8 cellular contexts compared by ENCODE assay signal in genomic region chr13:42992585-42993122, GRCh38. TPM values are rescaled to one million over a fixed set of nuclear protein-coding genes. Genes with fewer than 3 reads are reported as not detected.
A peak's percentile ranks its signal among the peaks of the same experiment; 100 is the strongest.
DNase-seq lines count a peak whose midpoint lies in the region; ATAC-seq, FAIRE-seq and TF ChIP-seq lines count a peak whose summit lies in the region.

No MANE protein-coding gene starts in this region.

- no peaks in the 10 kb centered on the region for H3K27me3 ChIP-seq in WERI-Rb-1 (ENCODE audit: insufficient read depth, low read depth, severe bottlenecking)
- H3K27me3 ChIP-seq in small intestine (ENCODE audit: control insufficient read depth in 2 of 2, insufficient read depth in 2 of 2, low read length in 2 of 2): no peaks in the 10 kb centered on the region

- H3K36me3 ChIP-seq in WERI-Rb-1: no peaks in the 10 kb centered on the region
- H3K36me3 ChIP-seq in small intestine (ENCODE audit: control insufficient read depth in 2 of 2, insufficient read depth in 2 of 2, low read length in 2 of 2): no peaks in the 10 kb centered on the region

- DNase-seq in WERI-Rb-1 (no peak), glutamatergic neuron (no peak), small intestine (no peak), NCI-H1105 (lab: John Stamatoyannopoulos, UW) (no peak), NCI-H510A treated with DMSO at 0.1 percent for 48 hours (lab: John Stamatoyannopoulos, UW) (no peak)

- TF ChIP-seq CTCF in WERI-Rb-1 (IDR thresholded peaks at IDR 0.05; ENCODE audit: low read depth, low read length) (no peak), glutamatergic neuron (IDR thresholded peaks at IDR 0.05; ENCODE audit: partially characterized antibody, unreplicated experiment) (no peak)

- 7 to 33% (median 7%) methylated on average over 5 of the region's 5 CpGs for WGBS in small intestine, 3 donors

- H3K4me3 Mint-ChIP-seq in glutamatergic neuron (ENCODE audit: unreplicated experiment): peak overlapping the region; percentile 72

- H3K27me3 Mint-ChIP-seq in glutamatergic neuron (ENCODE audit: unreplicated experiment): no peaks in the 10 kb centered on the region

- peaks cover 1% of the 10 kb centered on the region for H3K9me3 Mint-ChIP-seq in glutamatergic neuron (ENCODE audit: unreplicated experiment)

- no peak overlapping the region for H3K27ac ChIP-seq in WERI-Rb-1
- H3K27ac ChIP-seq in small intestine (ENCODE audit: low read depth in 1 of 2, low read length in 1 of 2): peak overlapping the region; percentile 99 to 100

- FAIRE-seq in small intestine (lab: Jason Lieb, UNC): no peak

- H3K9me3 ChIP-seq in WERI-Rb-1 (ENCODE audit: severe bottlenecking) (no peaks in the 10 kb centered on the region), small intestine (ENCODE audit: control insufficient read depth, low read depth) (no peaks in the 10 kb centered on the region)

- ATAC-seq in GM18870 (IDR thresholded peaks at IDR 0.05; ENCODE audit: unreplicated experiment) (peak; percentile 32), HG02885 (IDR thresholded peaks at IDR 0.05; ENCODE audit: poor library complexity, unreplicated experiment) (peak; percentile 53), HG02973 (IDR thresholded peaks at IDR 0.05; ENCODE audit: unreplicated experiment) (no peak)

- peak overlapping the region; percentile 38 for H3K4me3 ChIP-seq in WERI-Rb-1 (ENCODE audit: low read depth, low read length)
- peak overlapping the region in 1 of 2 donors; percentile 78 for H3K4me3 ChIP-seq in small intestine (ENCODE audit: low read depth in 1 of 2, low read length in 2 of 2)

- peaks cover 13% of the 10 kb centered on the region for H3K4me1 Mint-ChIP-seq in glutamatergic neuron (ENCODE audit: low read depth, unreplicated experiment)

- peaks cover 0 to 3% of the 10 kb centered on the region in 2 donors for H3K4me1 ChIP-seq in small intestine (ENCODE audit: control insufficient read depth in 2 of 2, insufficient read depth in 1 of 2, low read depth in 1 of 2, low read length in 1 of 2)

- no peaks in the 10 kb centered on the region for H3K36me3 Mint-ChIP-seq in glutamatergic neuron (ENCODE audit: unreplicated experiment)

- no peak overlapping the region for H3K27ac Mint-ChIP-seq in glutamatergic neuron (ENCODE audit: unreplicated experiment)

RNA-seq across cellular contexts. Expression of gene EPSTI1, which starts 0.6 kb away (rescaled TPM):
- total RNA-seq in glutamatergic neuron (ENCODE audit: unreplicated experiment): not detected
- polyA plus RNA-seq in small intestine: 10 to 100 TPM; 11.3 to 18.2 (median 11.9) TPM

RNA-seq across cellular contexts. Expression of gene DNAJC15, which starts 30.7 kb away (rescaled TPM):
- total RNA-seq in glutamatergic neuron (ENCODE audit: unreplicated experiment): 17.1 TPM
- 10 to 100 TPM; 25.7 to 37.2 (median 34.0) TPM for polyA plus RNA-seq in small intestine
